ENCODE assay signal across 18 cellular contexts in the genomic region with DNA sequence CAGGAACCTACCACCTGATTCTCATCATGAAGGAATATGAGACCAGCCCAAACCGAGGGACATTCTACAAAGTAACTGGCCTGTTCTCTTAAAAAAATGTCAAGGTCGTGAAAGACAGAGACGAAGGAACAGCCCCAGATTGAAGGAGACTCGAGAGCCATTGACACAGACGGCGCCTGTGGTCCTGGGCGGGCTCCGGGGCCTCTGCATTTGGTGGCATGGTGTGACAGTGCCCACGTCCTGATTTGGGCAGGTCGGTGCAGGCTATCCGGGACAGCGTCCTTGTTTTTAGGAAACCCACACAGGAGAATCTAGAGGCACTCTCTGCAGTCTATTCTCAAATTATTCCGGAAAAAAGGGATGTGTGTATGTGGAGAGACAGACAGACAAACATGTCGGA.
DNase-seq lines count a peak whose midpoint lies in the region; ATAC-seq and TF ChIP-seq lines count a peak whose summit lies in the region.
"Had no signal": no experiment of that assay in that cellular context is flagged by ENCODE, and none has a peak within 500 bp of the region (broad histone marks: within the 10 kb centered on the region; RNA-seq: fewer than 3 reads in every experiment).

No MANE protein-coding gene starts in this region.

- H3K4me3 ChIP-seq in NT2/D1 (ENCODE audit: insufficient read length, low read depth): no peak overlapping the region
- no peak overlapping the region for H3K4me3 ChIP-seq in skin epidermis
- no peak overlapping the region for H3K4me3 ChIP-seq in brain microvascular endothelial cell (ENCODE audit: low read depth, low read length)
- H3K4me3 ChIP-seq: body of pancreas, uterus had no signal

- peaks cover 0 to 5% (median 3%) of the 10 kb centered on the region in 3 donors for H3K36me3 Mint-ChIP-seq in immature natural killer cell
- H3K36me3 Mint-ChIP-seq: stimulated activated naive B cell treated with anti-CD40 and anti-IgM and Interleukin-4, amounts not matched to agents 10 μg/mL and 1 μg/mL and 100 μg/mL, for 72 hours had no signal

- H3K4me1 Mint-ChIP-seq in immature natural killer cell: peaks cover 32 to 44% of the 10 kb centered on the region in 2 donors
- H3K4me1 Mint-ChIP-seq: activated CD4-positive, alpha-beta memory T cell treated with anti-CD3 and anti-CD28 coated beads, Interleukin-2, amount 10 ng/mL, durations not matched to agents 7 days and 5 days had no signal

- no peaks in the 10 kb centered on the region for H3K36me3 ChIP-seq in NT2/D1 (ENCODE audit: insufficient read depth, insufficient read length, low read length)
- H3K36me3 ChIP-seq in brain microvascular endothelial cell (replicated peaks): no peaks in the 10 kb centered on the region
- H3K36me3 ChIP-seq: left lung, uterus had no signal

- H3K27me3 ChIP-seq in NT2/D1 (ENCODE audit: insufficient read depth, insufficient read length) (no peaks in the 10 kb centered on the region), brain microvascular endothelial cell (replicated peaks) (no peaks in the 10 kb centered on the region)
- H3K27me3 ChIP-seq: body of pancreas, left lung, uterus had no signal

- peak overlapping the region in 4 of 6 donors; percentile 38 to 85 (median 63) for H3K27ac Mint-ChIP-seq in immature natural killer cell
- H3K27ac Mint-ChIP-seq: activated CD4-positive, alpha-beta memory T cell treated with anti-CD3 and anti-CD28 coated beads, Interleukin-2, amount 10 ng/mL, durations not matched to agents 7 days and 5 days; activated naive CD8-positive, alpha-beta T cell; stimulated activated naive B cell treated with anti-CD40 and anti-IgM and Interleukin-4, amounts not matched to agents 10 μg/mL and 1 μg/mL and 100 μg/mL, for 72 hours; T-helper 17 cell had no signal

- peak overlapping the region in 12 of 21 experiments; percentile 4 to 80 (median 55) for H3K27ac ChIP-seq in skin epidermis
- H3K27ac ChIP-seq in brain microvascular endothelial cell: no peak overlapping the region

- in situ Hi-C loops in brain microvascular endothelial cell (cut with HindIII; ENCODE audit: low pct_ligation_motif_present, low sequenced_read_pairs): no loop called here

- H3K4me3 Mint-ChIP-seq in immature natural killer cell: no peak overlapping the region
- H3K4me3 Mint-ChIP-seq: activated CD4-positive, alpha-beta memory T cell treated with anti-CD3 and anti-CD28 coated beads, Interleukin-2, amount 10 ng/mL, durations not matched to agents 7 days and 5 days; activated naive CD8-positive, alpha-beta T cell; stimulated activated naive B cell treated with anti-CD40 and anti-IgM and Interleukin-4, amounts not matched to agents 10 μg/mL and 1 μg/mL and 100 μg/mL, for 72 hours; T-helper 17 cell had no signal

- H3K9me3 ChIP-seq in NT2/D1 (ENCODE audit: insufficient read depth, low read length): no peaks in the 10 kb centered on the region
- H3K9me3 ChIP-seq: body of pancreas, left lung, uterus had no signal

- no peaks in the 10 kb centered on the region for H3K9me3 Mint-ChIP-seq in immature natural killer cell
- H3K9me3 Mint-ChIP-seq: activated CD4-positive, alpha-beta memory T cell treated with anti-CD3 and anti-CD28 coated beads, Interleukin-2, amount 10 ng/mL, durations not matched to agents 7 days and 5 days; stimulated activated naive B cell treated with anti-CD40 and anti-IgM and Interleukin-4, amounts not matched to agents 10 μg/mL and 1 μg/mL and 100 μg/mL, for 72 hours had no signal

- DNase-seq in DMS79 (lab: John Stamatoyannopoulos, UW) (peak; percentile 30), NT2/D1 (ENCODE audit: low read depth, low spot score) (no peak), immature natural killer cell (no peak), brain microvascular endothelial cell (no peak), NCI-H1930 (lab: John Stamatoyannopoulos, UW) (no peak)
- no peak for DNase-seq in activated effector memory CD4-positive, alpha-beta T cell treated with anti-CD3 and anti-CD28 coated beads, Interleukin-2, amount 50 U/mL, for 16 hours
- DNase-seq: activated CD4-positive, alpha-beta memory T cell treated with anti-CD3 and anti-CD28 coated beads, Interleukin-2, amount 10 ng/mL, durations not matched to agents 7 days and 5 days; activated T-cell treated with anti-CD3 and anti-CD28 coated beads, Interleukin-2, amount 50 U/mL, for 48 hours; COR-L47; NCI-H510A; stimulated activated naive B cell treated with anti-CD40 and anti-IgM and Interleukin-4, amounts not matched to agents 10 μg/mL and 1 μg/mL and 100 μg/mL, for 72 hours; T-helper 17 cell; uterus had no signal

- no peaks in the 10 kb centered on the region for H3K4me1 ChIP-seq in NT2/D1 (ENCODE audit: insufficient read depth, insufficient read length)

- no peak for ATAC-seq in GM18867 (IDR thresholded peaks at IDR 0.05; ENCODE audit: unreplicated experiment)
- ATAC-seq: body of pancreas; stimulated activated naive B cell treated with anti-CD40 and anti-IgM and Interleukin-4, amounts not matched to agents 10 μg/mL and 1 μg/mL and 100 μg/mL, for 72 hours; T-helper 17 cell had no signal

- H3K9ac ChIP-seq in NT2/D1 (ENCODE audit: insufficient read length, low read depth): peak overlapping the region; percentile 5

- TF ChIP-seq CTCF in brain microvascular endothelial cell (IDR thresholded peaks at IDR 0.05; ENCODE audit: low read depth, low read length, missing control alignments): no peak

- peaks cover 0 to 1% (median 0%) of the 10 kb centered on the region in 3 donors for H3K27me3 Mint-ChIP-seq in immature natural killer cell (ENCODE audit: low read depth in 3 of 3)
- H3K27me3 Mint-ChIP-seq: activated CD4-positive, alpha-beta memory T cell treated with anti-CD3 and anti-CD28 coated beads, Interleukin-2, amount 10 ng/mL, durations not matched to agents 7 days and 5 days; activated naive CD8-positive, alpha-beta T cell; T-helper 17 cell had no signal
